Comparison of ENCODE assay signal across 9 cellular contexts in genomic region chr2:186459009-186459408, GRCh38. TPM values are rescaled to one million over a fixed set of nuclear protein-coding genes. Genes with fewer than 3 reads are reported as not detected.
DNase-seq lines count a peak whose midpoint lies in the region; ATAC-seq and TF ChIP-seq lines count a peak whose summit lies in the region.
"Had no signal": no experiment of that assay in that cellular context is flagged by ENCODE, and none has a peak within 500 bp of the region (broad histone marks: within the 10 kb centered on the region; RNA-seq: fewer than 3 reads in every experiment).

No MANE protein-coding gene starts in this region.

- TF ChIP-seq EP300 in sigmoid colon (IDR thresholded peaks at IDR 0.05): no peak

- ATAC-seq in HG03469 (IDR thresholded peaks at IDR 0.05; ENCODE audit: unreplicated experiment) (peak; percentile 33), GM21367 (IDR thresholded peaks at IDR 0.05; ENCODE audit: unreplicated experiment) (no peak)

- no peaks in the 10 kb centered on the region for H3K79me2 ChIP-seq in hepatocyte

- no peak overlapping the region for H3K4me2 ChIP-seq in hepatocyte

- H3K36me3 ChIP-seq in hepatocyte (replicated peaks; ENCODE audit: insufficient read depth, low read depth): no peaks in the 10 kb centered on the region
- H3K36me3 ChIP-seq in sigmoid colon: no peaks in the 10 kb centered on the region

- WGBS in hepatocyte (ENCODE audit: low lambda C conversion rate, missing lambda C conversion rate): 94% methylated on average over 2 of the region's 2 CpGs
- WGBS in sigmoid colon, 2 donors: 81 to 85% methylated on average over 2 of the region's 2 CpGs

- POLR2A ChIA-PET in RWPE1 (lab: Yijun Ruan, JAX; ENCODE audit: low non-redundant PET): no interaction called here

- TF ChIP-seq POLR2A in sigmoid colon (IDR thresholded peaks at IDR 0.05): no peak

- H3K9me3 ChIP-seq in hepatocyte (ENCODE audit: low read depth): no peaks in the 10 kb centered on the region
- no peaks in the 10 kb centered on the region for H3K9me3 ChIP-seq in sigmoid colon

- H3K27me3 ChIP-seq in hepatocyte (no peaks in the 10 kb centered on the region), sigmoid colon (no peaks in the 10 kb centered on the region)

- H3K9me2 ChIP-seq in hepatocyte (replicated peaks; ENCODE audit: insufficient read depth): no peaks in the 10 kb centered on the region

- DNase-seq in RWPE1 (ENCODE audit: low spot score): no peak
- peak; percentile 35 for DNase-seq in hepatocyte (ENCODE audit: low spot score)
- DNase-seq in sigmoid colon: no peak
- no peak for DNase-seq in GM20000 (ENCODE audit: low spot score)
- DNase-seq in posterior cingulate gyrus: no peak
- DNase-seq: activated T-cell treated with anti-CD3 and anti-CD28 coated beads, Interleukin-2, amount 50 U/mL, for 1 hour had no signal

- H4K20me1 ChIP-seq in hepatocyte (ENCODE audit: insufficient read depth, poor library complexity, severe bottlenecking): no peaks in the 10 kb centered on the region

- intact Hi-C loops in sigmoid colon (cut with DNase I): no loop called here
- intact Hi-C loops in posterior cingulate gyrus (cut with DNase I): no loop called here

- H3K4me3 ChIP-seq in hepatocyte (no peak overlapping the region), sigmoid colon (no peak overlapping the region)

- H3K4me1 ChIP-seq in hepatocyte (ENCODE audit: insufficient read depth): no peaks in the 10 kb centered on the region
- H3K4me1 ChIP-seq in sigmoid colon: no peaks in the 10 kb centered on the region

- CTCF ChIA-PET in RWPE1 (lab: Yijun Ruan, JAX): no interaction called here

- H2AFZ ChIP-seq in hepatocyte: no peak overlapping the region

- TF ChIP-seq CTCF in C4-2B (conservative IDR thresholded peaks at IDR 0.05): peak; percentile 41
- peak; percentile 61 for TF ChIP-seq CTCF in RWPE1 (conservative IDR thresholded peaks at IDR 0.05; ENCODE audit: low read depth)
- TF ChIP-seq CTCF in hepatocyte (IDR thresholded peaks at IDR 0.05; ENCODE audit: poor library complexity): peak; percentile 60
- TF ChIP-seq CTCF in sigmoid colon (IDR thresholded peaks at IDR 0.05): no peak
- TF ChIP-seq CTCF in GM20000 (IDR thresholded peaks at IDR 0.05; ENCODE audit: extremely low read depth, missing control alignments): no peak

- H3K27ac ChIP-seq in C4-2B: no peak overlapping the region
- H3K27ac ChIP-seq in RWPE1: no peak overlapping the region
- H3K27ac ChIP-seq in hepatocyte: no peak overlapping the region
- no peak overlapping the region for H3K27ac ChIP-seq in sigmoid colon

RNA-seq across cellular contexts. Expression of gene ZC3H15, which starts 27.1 kb away (rescaled TPM):
- 74.6 and 80.4 TPM in 2 replicates for total RNA-seq in hepatocyte
- 69.8 and 77.2 TPM in 2 replicates for polyA plus RNA-seq in hepatocyte
- total RNA-seq in sigmoid colon: 10 to 100 TPM; 60.3 to 76.7 (median 62.0) TPM
- polyA plus RNA-seq in sigmoid colon: 10 to 100 TPM; 51.1 to 77.9 (median 54.1) TPM

Comparison
In these comparisons a context has a peak if more than half of its experiments do, and no peak if none do; other contexts are left out.
1. CTCF ChIP-seq: peak in C4-2B (single experiment), RWPE1 (single experiment) and hepatocyte (single experiment); none in sigmoid colon (0 of 4) and GM20000 (single experiment).